27 cellular contexts compared by ENCODE assay signal in genomic region chr7:38322461-38322860, GRCh38.
"Had no signal": no experiment of that assay in that cellular context is flagged by ENCODE, and none has a peak within 500 bp of the region (broad histone marks: within the 10 kb centered on the region; RNA-seq: fewer than 3 reads in every experiment).

No MANE protein-coding gene starts in this region.

- H3K4me3 Mint-ChIP-seq: mesothelial cell of epicardium; nephron; neural crest cell; stimulated activated memory B cell treated with anti-CD40 and anti-IgM and Interleukin-4, amounts not matched to agents 10 μg/mL and 1 μg/mL and 100 μg/mL, for 72 hours; stimulated activated naive CD8-positive, alpha-beta T cell treated with anti-CD3 and anti-CD28 coated beads, Interleukin-15, amount 100 ng/mL, for 72 hours had no signal

- H3K4me3 ChIP-seq: heart left ventricle, left ventricle myocardium inferior, lung, ovary, right atrium auricular region, right lobe of liver, smooth muscle cell, tibial nerve, upper lobe of left lung had no signal

- H3K9me3 ChIP-seq: heart left ventricle, left ventricle myocardium inferior, neutrophil, ovary, right atrium auricular region, right lobe of liver, tibial nerve, upper lobe of left lung had no signal

- H3K36me3 ChIP-seq: heart left ventricle, left ventricle myocardium inferior, neutrophil, ovary, right atrium auricular region, right lobe of liver, tibial nerve, upper lobe of left lung had no signal

- H3K9me3 Mint-ChIP-seq: mesothelial cell of epicardium; naive B cell; nephron; neural crest cell; stimulated activated memory B cell treated with anti-CD40 and anti-IgM and Interleukin-4, amounts not matched to agents 10 μg/mL and 1 μg/mL and 100 μg/mL, for 72 hours; stimulated activated naive CD8-positive, alpha-beta T cell treated with anti-CD3 and anti-CD28 coated beads, Interleukin-15, amount 100 ng/mL, for 72 hours had no signal

- H3K27ac ChIP-seq: heart left ventricle, left ventricle myocardium inferior, neutrophil, ovary, right atrium auricular region, right lobe of liver, tibial nerve, upper lobe of left lung had no signal

- H3K4me1 ChIP-seq: left ventricle myocardium inferior, right atrium auricular region, right lobe of liver had no signal

- H3K36me3 Mint-ChIP-seq: mesothelial cell of epicardium; naive B cell; stimulated activated memory B cell treated with anti-CD40 and anti-IgM and Interleukin-4, amounts not matched to agents 10 μg/mL and 1 μg/mL and 100 μg/mL, for 72 hours had no signal

- H3K4me1 Mint-ChIP-seq: neural crest cell had no signal

- H3K27me3 ChIP-seq: heart left ventricle, neutrophil, ovary, right atrium auricular region, right lobe of liver, tibial nerve, upper lobe of left lung had no signal

- H3K27ac Mint-ChIP-seq: mesothelial cell of epicardium; nephron; progenitor cell of endocrine pancreas; stimulated activated memory B cell treated with anti-CD40 and anti-IgM and Interleukin-4, amounts not matched to agents 10 μg/mL and 1 μg/mL and 100 μg/mL, for 72 hours; stimulated activated naive CD8-positive, alpha-beta T cell treated with anti-CD3 and anti-CD28 coated beads, Interleukin-15, amount 100 ng/mL, for 72 hours had no signal

- ATAC-seq: heart left ventricle; right lobe of liver; stimulated activated memory B cell treated with anti-CD40 and anti-IgM and Interleukin-4, amounts not matched to agents 10 μg/mL and 1 μg/mL and 100 μg/mL, for 72 hours; stimulated activated naive CD8-positive, alpha-beta T cell treated with anti-CD3 and anti-CD28 coated beads, Interleukin-15, amount 100 ng/mL, for 72 hours had no signal

- H3K27me3 Mint-ChIP-seq: stimulated activated naive CD8-positive, alpha-beta T cell treated with anti-CD3 and anti-CD28 coated beads, Interleukin-15, amount 100 ng/mL, for 72 hours had no signal

- DNase-seq: heart left ventricle; hypothalamus; islet precursor cell; left ventricle myocardium inferior; mesendoderm; naive B cell; occipital lobe; ovary; right lobe of liver; stimulated activated CD4-positive, alpha-beta T cell treated with anti-CD3 and anti-CD28 coated beads, Interleukin-1b, Interleukin-23, amount 100 ng/mL, for 48 hours; stimulated activated CD4-positive, alpha-beta T cell treated with anti-CD3 and anti-CD28 coated beads, Interleukin-2, amount 100 ng/mL, for 48 hours; stimulated activated CD4-positive, alpha-beta T cell treated with anti-CD3 and anti-CD28 coated beads, Interleukin-4, amount 100 ng/mL, for 4 hours; stimulated activated CD8-positive, alpha-beta memory T cell treated with anti-CD3 and anti-CD28 coated beads, Interleukin-4, amount 100 ng/mL, for 48 hours; stimulated activated naive CD4-positive, alpha-beta T cell treated with Interleukin-2 at 50 U/mL for 16 hours; stimulated activated naive CD8-positive, alpha-beta T cell treated with anti-CD3 and anti-CD28 coated beads, Interleukin-15, amount 100 ng/mL, for 72 hours; substantia nigra; upper lobe of left lung had no signal
